Comparison of ENCODE assay signal across 1 cellular context in genomic region chr19:12984143-12984627, GRCh38.
TF ChIP-seq lines count a peak whose summit lies in the region.

No MANE protein-coding gene starts in this region.

TF ChIP-seq in K562, 482 proteins besides CTCF, POLR2A, EP300 and RAD21 (continues in another document):
- TF ChIP-seq SETDB1 (IDR thresholded peaks at IDR 0.05; ENCODE audit: low read length), result no peak
- TF ChIP-seq, protein P1, sequence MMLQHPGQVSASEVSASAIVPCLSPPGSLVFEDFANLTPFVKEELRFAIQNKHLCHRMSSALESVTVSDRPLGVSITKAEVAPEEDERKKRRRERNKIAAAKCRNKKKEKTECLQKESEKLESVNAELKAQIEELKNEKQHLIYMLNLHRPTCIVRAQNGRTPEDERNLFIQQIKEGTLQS (IDR thresholded peaks at IDR 0.05), result no peak
- TF ChIP-seq, protein P1 (CRISPR knock-in tag; conservative IDR thresholded peaks at IDR 0.05), result no peak
- TF ChIP-seq, protein P2, sequence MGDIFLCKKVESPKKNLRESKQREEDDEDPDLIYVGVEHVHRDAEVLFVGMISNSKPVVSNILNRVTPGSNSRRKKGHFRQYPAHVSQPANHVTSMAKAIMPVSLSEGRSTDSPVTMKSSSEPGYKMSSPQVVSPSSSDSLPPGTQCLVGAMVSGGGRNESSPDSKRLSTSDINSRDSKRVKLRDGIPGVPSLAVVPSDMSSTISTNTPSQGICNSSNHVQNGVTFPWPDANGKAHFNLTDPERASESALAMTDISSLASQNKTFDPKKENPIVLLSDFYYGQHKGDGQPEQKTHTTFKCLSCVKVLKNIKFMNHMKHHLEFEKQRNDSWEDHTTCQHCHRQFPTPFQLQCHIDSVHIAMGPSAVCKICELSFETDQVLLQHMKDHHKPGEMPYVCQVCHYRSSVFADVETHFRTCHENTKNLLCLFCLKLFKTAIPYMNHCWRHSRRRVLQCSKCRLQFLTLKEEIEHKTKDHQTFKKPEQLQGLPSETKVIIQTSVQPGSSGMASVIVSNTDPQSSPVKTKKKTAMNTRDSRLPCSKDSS (IDR thresholded peaks at IDR 0.05; ENCODE audit: low read depth, partially characterized antibody), result peak; percentile 42
- TF ChIP-seq TRIM25 (IDR thresholded peaks at IDR 0.05; ENCODE audit: borderline replicate concordance), result peak; percentile 61; the same call in 1 of the 2 replicates
- TF ChIP-seq, protein P3, sequence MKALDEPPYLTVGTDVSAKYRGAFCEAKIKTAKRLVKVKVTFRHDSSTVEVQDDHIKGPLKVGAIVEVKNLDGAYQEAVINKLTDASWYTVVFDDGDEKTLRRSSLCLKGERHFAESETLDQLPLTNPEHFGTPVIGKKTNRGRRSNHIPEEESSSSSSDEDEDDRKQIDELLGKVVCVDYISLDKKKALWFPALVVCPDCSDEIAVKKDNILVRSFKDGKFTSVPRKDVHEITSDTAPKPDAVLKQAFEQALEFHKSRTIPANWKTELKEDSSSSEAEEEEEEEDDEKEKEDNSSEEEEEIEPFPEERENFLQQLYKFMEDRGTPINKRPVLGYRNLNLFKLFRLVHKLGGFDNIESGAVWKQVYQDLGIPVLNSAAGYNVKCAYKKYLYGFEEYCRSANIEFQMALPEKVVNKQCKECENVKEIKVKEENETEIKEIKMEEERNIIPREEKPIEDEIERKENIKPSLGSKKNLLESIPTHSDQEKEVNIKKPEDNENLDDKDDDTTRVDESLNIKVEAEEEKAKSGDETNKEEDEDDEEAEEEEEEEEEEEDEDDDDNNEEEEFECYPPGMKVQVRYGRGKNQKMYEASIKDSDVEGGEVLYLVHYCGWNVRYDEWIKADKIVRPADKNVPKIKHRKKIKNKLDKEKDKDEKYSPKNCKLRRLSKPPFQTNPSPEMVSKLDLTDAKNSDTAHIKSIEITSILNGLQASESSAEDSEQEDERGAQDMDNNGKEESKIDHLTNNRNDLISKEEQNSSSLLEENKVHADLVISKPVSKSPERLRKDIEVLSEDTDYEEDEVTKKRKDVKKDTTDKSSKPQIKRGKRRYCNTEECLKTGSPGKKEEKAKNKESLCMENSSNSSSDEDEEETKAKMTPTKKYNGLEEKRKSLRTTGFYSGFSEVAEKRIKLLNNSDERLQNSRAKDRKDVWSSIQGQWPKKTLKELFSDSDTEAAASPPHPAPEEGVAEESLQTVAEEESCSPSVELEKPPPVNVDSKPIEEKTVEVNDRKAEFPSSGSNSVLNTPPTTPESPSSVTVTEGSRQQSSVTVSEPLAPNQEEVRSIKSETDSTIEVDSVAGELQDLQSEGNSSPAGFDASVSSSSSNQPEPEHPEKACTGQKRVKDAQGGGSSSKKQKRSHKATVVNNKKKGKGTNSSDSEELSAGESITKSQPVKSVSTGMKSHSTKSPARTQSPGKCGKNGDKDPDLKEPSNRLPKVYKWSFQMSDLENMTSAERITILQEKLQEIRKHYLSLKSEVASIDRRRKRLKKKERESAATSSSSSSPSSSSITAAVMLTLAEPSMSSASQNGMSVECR (CRISPR knock-in tag; IDR thresholded peaks at IDR 0.05), result no peak
- no peak for TF ChIP-seq FOXP4 (CRISPR knock-in tag; IDR thresholded peaks at IDR 0.05; ENCODE audit: borderline replicate concordance)
- peak; percentile 70; the same call in 1 of the 2 replicates for TF ChIP-seq PHB2 (IDR thresholded peaks at IDR 0.05; ENCODE audit: low read depth)
- no peak for TF ChIP-seq SAFB (IDR thresholded peaks at IDR 0.05; ENCODE audit: borderline replicate concordance, low read depth, low read length)
- TF ChIP-seq SNRNP70 (optimal IDR thresholded peaks at IDR 0.05; ENCODE audit: low read depth, low read length), result no peak
- TF ChIP-seq TEAD1 (CRISPR knock-in tag; IDR thresholded peaks at IDR 0.05), result no peak
- TF ChIP-seq HLTF (IDR thresholded peaks at IDR 0.05), result 0 out of 2 replicates have a peak, but pooled peaks have one; percentile 58
- TF ChIP-seq, protein P4, sequence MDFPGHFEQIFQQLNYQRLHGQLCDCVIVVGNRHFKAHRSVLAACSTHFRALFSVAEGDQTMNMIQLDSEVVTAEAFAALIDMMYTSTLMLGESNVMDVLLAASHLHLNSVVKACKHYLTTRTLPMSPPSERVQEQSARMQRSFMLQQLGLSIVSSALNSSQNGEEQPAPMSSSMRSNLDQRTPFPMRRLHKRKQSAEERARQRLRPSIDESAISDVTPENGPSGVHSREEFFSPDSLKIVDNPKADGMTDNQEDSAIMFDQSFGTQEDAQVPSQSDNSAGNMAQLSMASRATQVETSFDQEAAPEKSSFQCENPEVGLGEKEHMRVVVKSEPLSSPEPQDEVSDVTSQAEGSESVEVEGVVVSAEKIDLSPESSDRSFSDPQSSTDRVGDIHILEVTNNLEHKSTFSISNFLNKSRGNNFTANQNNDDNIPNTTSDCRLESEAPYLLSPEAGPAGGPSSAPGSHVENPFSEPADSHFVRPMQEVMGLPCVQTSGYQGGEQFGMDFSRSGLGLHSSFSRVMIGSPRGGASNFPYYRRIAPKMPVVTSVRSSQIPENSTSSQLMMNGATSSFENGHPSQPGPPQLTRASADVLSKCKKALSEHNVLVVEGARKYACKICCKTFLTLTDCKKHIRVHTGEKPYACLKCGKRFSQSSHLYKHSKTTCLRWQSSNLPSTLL (IDR thresholded peaks at IDR 0.05), result 0 out of 2 replicates have a peak, but pooled peaks have one; percentile 61
- no peak for TF ChIP-seq IFI16 (CRISPR knock-in tag; IDR thresholded peaks at IDR 0.05)
- TF ChIP-seq, protein P5, sequence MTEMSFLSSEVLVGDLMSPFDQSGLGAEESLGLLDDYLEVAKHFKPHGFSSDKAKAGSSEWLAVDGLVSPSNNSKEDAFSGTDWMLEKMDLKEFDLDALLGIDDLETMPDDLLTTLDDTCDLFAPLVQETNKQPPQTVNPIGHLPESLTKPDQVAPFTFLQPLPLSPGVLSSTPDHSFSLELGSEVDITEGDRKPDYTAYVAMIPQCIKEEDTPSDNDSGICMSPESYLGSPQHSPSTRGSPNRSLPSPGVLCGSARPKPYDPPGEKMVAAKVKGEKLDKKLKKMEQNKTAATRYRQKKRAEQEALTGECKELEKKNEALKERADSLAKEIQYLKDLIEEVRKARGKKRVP (CRISPR knock-in tag; IDR thresholded peaks at IDR 0.05), result no peak
- TF ChIP-seq DPF2 (IDR thresholded peaks at IDR 0.05), result peak; percentile 24; the same call in 1 of the 2 replicates
- TF ChIP-seq MITF (IDR thresholded peaks at IDR 0.05), result no peak
- TF ChIP-seq, protein P6, sequence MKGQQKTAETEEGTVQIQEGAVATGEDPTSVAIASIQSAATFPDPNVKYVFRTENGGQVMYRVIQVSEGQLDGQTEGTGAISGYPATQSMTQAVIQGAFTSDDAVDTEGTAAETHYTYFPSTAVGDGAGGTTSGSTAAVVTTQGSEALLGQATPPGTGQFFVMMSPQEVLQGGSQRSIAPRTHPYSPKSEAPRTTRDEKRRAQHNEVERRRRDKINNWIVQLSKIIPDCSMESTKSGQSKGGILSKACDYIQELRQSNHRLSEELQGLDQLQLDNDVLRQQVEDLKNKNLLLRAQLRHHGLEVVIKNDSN (CRISPR knock-in tag; IDR thresholded peaks at IDR 0.05), result peak; percentile 33; the same call in 1 of the 2 replicates
- no peak for TF ChIP-seq RNF219 (CRISPR knock-in tag; IDR thresholded peaks at IDR 0.05)
- TF ChIP-seq RBM25 (IDR thresholded peaks at IDR 0.05; ENCODE audit: low read depth, low read length, severe bottlenecking), result no peak
- no peak for TF ChIP-seq ARNT (IDR thresholded peaks at IDR 0.05)
- no peak for TF ChIP-seq ETV6 (IDR thresholded peaks at IDR 0.05; ENCODE audit: borderline replicate concordance in 1 of 2, low read depth in 2 of 2, low read length in 1 of 2)
- no peak for TF ChIP-seq ETV6 (CRISPR knock-in tag; IDR thresholded peaks at IDR 0.05; ENCODE audit: borderline replicate concordance)
- TF ChIP-seq POU5F1 (IDR thresholded peaks at IDR 0.05; ENCODE audit: borderline replicate concordance, low read depth, low read length, partially characterized antibody), result no peak
- TF ChIP-seq SAP30 (IDR thresholded peaks at IDR 0.05; ENCODE audit: borderline replicate concordance, insufficient read depth, low read depth, low read length, poor library complexity, severe bottlenecking), result no peak
- TF ChIP-seq CREM (IDR thresholded peaks at IDR 0.05; ENCODE audit: low read depth), result no peak
- no peak for TF ChIP-seq CBX5 (IDR thresholded peaks at IDR 0.05; ENCODE audit: borderline replicate concordance, low read depth)
- 0 out of 2 replicates have a peak, but pooled peaks have one; percentile 15 for TF ChIP-seq CEBPG (CRISPR knock-in tag; IDR thresholded peaks at IDR 0.05)
- TF ChIP-seq CEBPG (tag; conservative IDR thresholded peaks at IDR 0.05 in 1 of 2, IDR thresholded peaks at IDR 0.05 in 1 of 2), result no peak
- no peak for TF ChIP-seq ZNF76 (CRISPR knock-in tag; IDR thresholded peaks at IDR 0.05; ENCODE audit: borderline replicate concordance)
- no peak for TF ChIP-seq TARDBP (IDR thresholded peaks at IDR 0.05)
- no peak for TF ChIP-seq BHLHE40 (IDR thresholded peaks at IDR 0.05; ENCODE audit: low read length)
- no peak for TF ChIP-seq PTRF (tag; IDR thresholded peaks at IDR 0.05)
- peak; percentile 4; the same call in 1 of the 2 replicates for TF ChIP-seq ZNF197 (CRISPR knock-in tag; IDR thresholded peaks at IDR 0.05; ENCODE audit: low read depth)
- TF ChIP-seq UBTF (IDR thresholded peaks at IDR 0.05; ENCODE audit: borderline replicate concordance in 1 of 2, low read depth in 2 of 2, low read length in 2 of 2), result no peak
- no peak for TF ChIP-seq ZNF696 (CRISPR knock-in tag; conservative IDR thresholded peaks at IDR 0.05)
